29 cellular contexts compared by ENCODE assay signal in genomic region chr5:58266402-58266801, GRCh38.
DNase-seq lines count a peak whose midpoint lies in the region; ATAC-seq, FAIRE-seq and TF ChIP-seq lines count a peak whose summit lies in the region.
"Had no signal": no experiment of that assay in that cellular context is flagged by ENCODE, and none has a peak within 500 bp of the region (broad histone marks: within the 10 kb centered on the region; RNA-seq: fewer than 3 reads in every experiment).

No MANE protein-coding gene starts in this region.

- no peaks in the 10 kb centered on the region for H3K27me3 Mint-ChIP-seq in mesothelial cell of epicardium (ENCODE audit: low read depth)
- H3K27me3 Mint-ChIP-seq: activated CD8-positive, alpha-beta memory T cell treated with anti-CD3 and anti-CD28 coated beads, Interleukin-2, amount 10 ng/mL, durations not matched to agents 7 days and 5 days; CD4-positive, CD25-positive, alpha-beta regulatory T cell; central memory CD8-positive, alpha-beta T cell had no signal

- TF ChIP-seq CTCF in RWPE2 (IDR thresholded peaks at IDR 0.05; ENCODE audit: poor library complexity, severe bottlenecking) (no peak), mesothelial cell of epicardium (IDR thresholded peaks at IDR 0.05; ENCODE audit: unreplicated experiment) (no peak), heart left ventricle (IDR thresholded peaks at IDR 0.05) (no peak)

- DNase-seq in H54 (ENCODE audit: insufficient read length, low spot score) (no peak), RWPE2 (ENCODE audit: low spot score) (no peak), dermis blood vessel endothelial cell (peak; percentile 72), mesothelial cell of epicardium (ENCODE audit: low spot score in 2 of 2, unreplicated experiment in 2 of 2) (no peak), urothelium cell line (ENCODE audit: low spot score) (no peak), heart left ventricle (no peak), HuH-7 (ENCODE audit: low spot score) (no peak)
- no peak for DNase-seq in activated naive CD4-positive, alpha-beta T cell treated with Interleukin-2 at 50 U/mL for 16 hours
- DNase-seq: activated CD4-positive, alpha-beta T cell treated with anti-CD3 and anti-CD28 coated beads for 36 hours; activated CD8-positive, alpha-beta memory T cell treated with anti-CD3 and anti-CD28 coated beads, Interleukin-2, amount 10 ng/mL, durations not matched to agents 7 days and 5 days; activated naive CD4-positive, alpha-beta T cell treated with anti-CD3 and anti-CD28 coated beads for 36 hours; activated T-cell treated with anti-CD3 and anti-CD28 coated beads, Interleukin-2, amount 50 U/mL, for 72 hours; amygdala; CD4-positive, CD25-positive, alpha-beta regulatory T cell; heart right ventricle; Karpas-422; left ventricle myocardium superior; mucosa of descending colon; NCI-H1092 treated with DMSO at 0.1 percent for 48 hours; NCI-H2107; NCI-H510A treated with DMSO at 0.1 percent for 48 hours; Peyer's patch; stimulated activated naive CD8-positive, alpha-beta T cell treated with anti-CD3 and anti-CD28 coated beads, Interleukin-15, amount 100 ng/mL, for 72 hours; T-helper 17 cell had no signal

- no peaks in the 10 kb centered on the region for H3K27me3 ChIP-seq in RWPE2 (ENCODE audit: insufficient read depth, poor library complexity, severe bottlenecking)
- H3K27me3 ChIP-seq in heart left ventricle = no peaks in the 10 kb centered on the region
- H3K27me3 ChIP-seq: heart right ventricle, Peyer's patch, tibial nerve had no signal

- ATAC-seq in RWPE2 (ENCODE audit: low read depth) = peak; percentile 46; the same call in 1 of the 3 replicates
- no peak for ATAC-seq in heart left ventricle
- ATAC-seq: activated CD4-positive, alpha-beta T cell treated with anti-CD3 and anti-CD28 coated beads for 36 hours; activated CD8-positive, alpha-beta memory T cell treated with anti-CD3 and anti-CD28 coated beads, Interleukin-2, amount 10 ng/mL, durations not matched to agents 7 days and 5 days; activated T-cell treated with anti-CD3 and anti-CD28 coated beads, Interleukin-2, amount 50 U/mL, for 72 hours; HCT116; heart right ventricle; left ventricle myocardium superior; mucosa of descending colon; stimulated activated naive CD8-positive, alpha-beta T cell treated with anti-CD3 and anti-CD28 coated beads, Interleukin-15, amount 100 ng/mL, for 72 hours; T-helper 17 cell had no signal

- H3K4me3 ChIP-seq in RWPE2 (ENCODE audit: severe bottlenecking) = no peak overlapping the region
- no peak overlapping the region for H3K4me3 ChIP-seq in heart left ventricle
- H3K4me3 ChIP-seq: heart right ventricle, mucosa of descending colon, Peyer's patch, tibial nerve had no signal

- H3K4me1 ChIP-seq in RWPE2 (ENCODE audit: insufficient read depth, poor library complexity, severe bottlenecking) (no peaks in the 10 kb centered on the region), heart left ventricle (peaks cover 0 to 23% (median 8%) of the 10 kb centered on the region in 12 donors)
- H3K4me1 ChIP-seq: Peyer's patch had no signal

- peaks cover 29% of the 10 kb centered on the region for H3K4me1 Mint-ChIP-seq in mesothelial cell of epicardium
- H3K4me1 Mint-ChIP-seq: activated CD4-positive, alpha-beta T cell treated with anti-CD3 and anti-CD28 coated beads for 36 hours; activated CD8-positive, alpha-beta memory T cell treated with anti-CD3 and anti-CD28 coated beads, Interleukin-2, amount 10 ng/mL, durations not matched to agents 7 days and 5 days; CD4-positive, CD25-positive, alpha-beta regulatory T cell; central memory CD8-positive, alpha-beta T cell; stimulated activated naive CD8-positive, alpha-beta T cell treated with anti-CD3 and anti-CD28 coated beads, Interleukin-15, amount 100 ng/mL, for 72 hours; T-helper 17 cell had no signal

- H3K27ac ChIP-seq in RWPE2 (ENCODE audit: poor library complexity, severe bottlenecking) (no peak overlapping the region), heart left ventricle (no peak overlapping the region)
- H3K27ac ChIP-seq: Peyer's patch, tibial nerve had no signal

- intact Hi-C loops in heart left ventricle (cut with DNase I) = loop anchor here in 5 of 10 donors (5.0 to 10.0 kb wide), 3 partner anchors 188 to 192 kb away; no protein-coding TSS in a partner anchor

- H3K9me3 Mint-ChIP-seq in mesothelial cell of epicardium = peaks cover 7% of the 10 kb centered on the region
- H3K9me3 Mint-ChIP-seq: activated T-cell treated with anti-CD3 and anti-CD28 coated beads, Interleukin-2, amount 50 U/mL, for 72 hours; nephron had no signal

- H3K9me3 ChIP-seq in RWPE2 (ENCODE audit: severe bottlenecking) = no peaks in the 10 kb centered on the region
- H3K9me3 ChIP-seq in heart left ventricle = no peaks in the 10 kb centered on the region
- H3K9me3 ChIP-seq: heart right ventricle, mucosa of descending colon, Peyer's patch, tibial nerve had no signal

- TF ChIP-seq POLR2A in H54 (IDR thresholded peaks at IDR 0.05; ENCODE audit: low read depth, low read length) = no peak
- no peak for TF ChIP-seq POLR2A in heart left ventricle (IDR thresholded peaks at IDR 0.05)

- H3K36me3 Mint-ChIP-seq in mesothelial cell of epicardium = no peaks in the 10 kb centered on the region
- H3K36me3 Mint-ChIP-seq: activated CD8-positive, alpha-beta memory T cell treated with anti-CD3 and anti-CD28 coated beads, Interleukin-2, amount 10 ng/mL, durations not matched to agents 7 days and 5 days; CD4-positive, CD25-positive, alpha-beta regulatory T cell had no signal

- H3K36me3 ChIP-seq in RWPE2 (ENCODE audit: low read depth) (no peaks in the 10 kb centered on the region), heart left ventricle (no peaks in the 10 kb centered on the region)
- H3K36me3 ChIP-seq: heart right ventricle, Peyer's patch, tibial nerve had no signal

- peak overlapping the region; percentile 83 for H3K27ac Mint-ChIP-seq in mesothelial cell of epicardium
- H3K27ac Mint-ChIP-seq: activated CD4-positive, alpha-beta T cell treated with anti-CD3 and anti-CD28 coated beads for 36 hours; activated CD8-positive, alpha-beta memory T cell treated with anti-CD3 and anti-CD28 coated beads, Interleukin-2, amount 10 ng/mL, durations not matched to agents 7 days and 5 days; activated naive CD4-positive, alpha-beta T cell treated with anti-CD3 and anti-CD28 coated beads for 36 hours; activated T-cell treated with anti-CD3 and anti-CD28 coated beads, Interleukin-2, amount 50 U/mL, for 72 hours; CD4-positive, CD25-positive, alpha-beta regulatory T cell; nephron; stimulated activated naive CD8-positive, alpha-beta T cell treated with anti-CD3 and anti-CD28 coated beads, Interleukin-15, amount 100 ng/mL, for 72 hours; T-helper 17 cell had no signal

- H3K4me3 Mint-ChIP-seq in mesothelial cell of epicardium = no peak overlapping the region
- H3K4me3 Mint-ChIP-seq: activated CD4-positive, alpha-beta T cell treated with anti-CD3 and anti-CD28 coated beads for 36 hours; activated CD8-positive, alpha-beta memory T cell treated with anti-CD3 and anti-CD28 coated beads, Interleukin-2, amount 10 ng/mL, durations not matched to agents 7 days and 5 days; activated naive CD4-positive, alpha-beta T cell treated with anti-CD3 and anti-CD28 coated beads for 36 hours; activated T-cell treated with anti-CD3 and anti-CD28 coated beads, Interleukin-2, amount 50 U/mL, for 72 hours; CD4-positive, CD25-positive, alpha-beta regulatory T cell; central memory CD8-positive, alpha-beta T cell; nephron; stimulated activated naive CD8-positive, alpha-beta T cell treated with anti-CD3 and anti-CD28 coated beads, Interleukin-15, amount 100 ng/mL, for 72 hours; T-helper 17 cell had no signal

- FAIRE-seq in H54 (lab: Jason Lieb, UNC) (peak; percentile 89), urothelium cell line (lab: Jason Lieb, UNC) (no peak)
- FAIRE-seq: GM19239 had no signal
